In genomic region chr6:30717129-30717844, GRCh38 we compare ENCODE assay signal across 8 cellular contexts. TPM values are rescaled to one million over a fixed set of nuclear protein-coding genes. Genes with fewer than 3 reads are reported as not detected.
DNase-seq lines count a peak whose midpoint lies in the region; ATAC-seq and TF ChIP-seq lines count a peak whose summit lies in the region.

Gene MDC1 (minus strand): TSS chr6:30717281. CDS start chr6:30715175, 2,106 bp downstream.

- H3K27me3 ChIP-seq in PC-3 (ENCODE audit: low read length), result no peaks in the 10 kb centered on the region

- peak within 1 kb of the TSS; percentile 89 for H3K27ac ChIP-seq in PC-3 (ENCODE audit: low read length)

- H3K9me3 ChIP-seq in PC-3 (ENCODE audit: low read length) (no peaks in the 10 kb centered on the region), mucosa of descending colon (no peaks in the 10 kb centered on the region)

- peaks cover 6% of the 10 kb centered on the region for H4K20me1 ChIP-seq in PC-3 (ENCODE audit: low read length)

- POLR2A ChIA-PET in PC-3 (lab: Charles Lee; ENCODE audit: unreplicated experiment), result interaction anchor here (0.5 to 1.0 kb wide), 8 partner anchors 9 to 504 kb away, joined by 3 to 7 read pairs (median 4); partner anchors contain the start of genes MRPS18B, NRM and TRIM26

- no peaks in the 10 kb centered on the region for H3K9me2 ChIP-seq in PC-3 (replicated peaks; ENCODE audit: low read length)

- intact Hi-C loops in PC-3 (cut with micrococcal nuclease), result loop anchor here (1.0 kb wide), 1 partner anchor 30 kb away; no protein-coding TSS in a partner anchor
- intact Hi-C loops in mucosa of descending colon (cut with DNase I, micrococcal nuclease), result no loop called here

- H3K4me1 ChIP-seq in PC-3 (ENCODE audit: insufficient read depth, low read length) (peaks cover 30% of the 10 kb centered on the region), mucosa of descending colon (ENCODE audit: low read depth) (peaks cover 28% of the 10 kb centered on the region)

- peak within 1 kb of the TSS; percentile 93 for H3K4me2 ChIP-seq in PC-3 (ENCODE audit: low read length)

- ATAC-seq in GM21576 (IDR thresholded peaks at IDR 0.05; ENCODE audit: unreplicated experiment), result peak; percentile 63
- peak; percentile 76 for ATAC-seq in PC-3
- ATAC-seq in mucosa of descending colon, result peak; percentile 81

- DNase-seq in DMS153 treated with DMSO at 0.1 percent for 48 hours (lab: John Stamatoyannopoulos, UW; ENCODE audit: unreplicated experiment) (peak; percentile 99), PC-3 (peak; percentile 99), activated T-cell treated with anti-CD3 and anti-CD28 coated beads for 48 hours (ENCODE audit: low read depth) (peak; percentile 97), epithelial cell of esophagus (ENCODE audit: low read depth) (peak; percentile 100), mucosa of descending colon (peak; percentile 99 to 100 (median 99))
- peak; percentile 98 for DNase-seq in stimulated activated CD8-positive, alpha-beta memory T cell treated with anti-CD3 and anti-CD28 coated beads, Interleukin-4, amount 100 ng/mL, for 24 hours (ENCODE audit: low read depth)

- CTCF ChIA-PET in PC-3 (lab: Charles Lee), result interaction anchor here (0.7 to 1.1 kb wide), 2 partner anchors 26 to 30 kb away, joined by 3 to 4 read pairs; partner anchors contain the start of gene NRM

- peak within 1 kb of the TSS; percentile 92 for H3K9ac ChIP-seq in PC-3 (ENCODE audit: low read length)

- no TSS peak for BruUV-seq in PC-3 (replicated peaks; lab: Mats Ljungman, UMichigan)

- TF ChIP-seq EP300 in Ishikawa (IDR thresholded peaks at IDR 0.05; ENCODE audit: borderline replicate concordance), result peak; percentile 47; the same call in 1 of the 2 replicates

- peaks cover 25% of the 10 kb centered on the region for H3K36me3 ChIP-seq in PC-3 (ENCODE audit: low read depth, low read length)
- no peaks in the 10 kb centered on the region for H3K36me3 ChIP-seq in mucosa of descending colon (ENCODE audit: low read depth)

- H3K79me2 ChIP-seq in PC-3 (ENCODE audit: low read length), result peaks cover 63% of the 10 kb centered on the region

- no peak for TF ChIP-seq CTCF in PC-3 (conservative IDR thresholded peaks at IDR 0.05; ENCODE audit: low read depth, low read length)
- TF ChIP-seq CTCF in epithelial cell of esophagus (IDR thresholded peaks at IDR 0.05; ENCODE audit: insufficient read depth, low read depth, low read length, missing control alignments), result peak; percentile 37
- peak; percentile 52 for TF ChIP-seq CTCF in mucosa of descending colon (IDR thresholded peaks at IDR 0.05)

- TF ChIP-seq RAD21 in Ishikawa (IDR thresholded peaks at IDR 0.05; ENCODE audit: low read depth), result peak; percentile 23; the same call in 1 of the 2 replicates

- peak within 1 kb of the TSS; percentile 90 for H2AFZ ChIP-seq in PC-3 (ENCODE audit: low read length)

- H3K4me3 ChIP-seq in PC-3 (ENCODE audit: low read length) (peak within 1 kb of the TSS; percentile 71), epithelial cell of esophagus (ENCODE audit: low read length) (peak within 1 kb of the TSS; percentile 78), mucosa of descending colon (peak within 1 kb of the TSS; percentile 25)

- H3F3A ChIP-seq in PC-3 (ENCODE audit: low read length, unreplicated experiment), result peaks cover 5% of the 10 kb centered on the region

TF ChIP-seq in Ishikawa, 13 proteins besides CTCF, POLR2A, EP300 and RAD21:
- TF ChIP-seq ZBTB7A (IDR thresholded peaks at IDR 0.05; ENCODE audit: low read depth), result 0 out of 2 replicates have a peak, but pooled peaks have one; percentile 54
- peak; percentile 51 for TF ChIP-seq NFIC (IDR thresholded peaks at IDR 0.05)
- peak; percentile 86 for TF ChIP-seq MAX (IDR thresholded peaks at IDR 0.05)
- TF ChIP-seq CREB1 (IDR thresholded peaks at IDR 0.05; ENCODE audit: low read depth), result peak; percentile 56
- TF ChIP-seq TAF1 (IDR thresholded peaks at IDR 0.05; ENCODE audit: low read depth), result peak; percentile 86
- peak; percentile 49 for TF ChIP-seq EGR1 (IDR thresholded peaks at IDR 0.05)
- peak; percentile 95 for TF ChIP-seq YY1 (IDR thresholded peaks at IDR 0.05; ENCODE audit: low read depth)
- 0 out of 2 replicates have a peak, but pooled peaks have one; percentile 10 for TF ChIP-seq REST (IDR thresholded peaks at IDR 0.05; ENCODE audit: low read depth)
- TF ChIP-seq USF1 (IDR thresholded peaks at IDR 0.05), result peak; percentile 50; the same call in 1 of the 2 replicates
- peak; percentile 92 for TF ChIP-seq FOXM1 (IDR thresholded peaks at IDR 0.05; ENCODE audit: borderline replicate concordance, low read depth)
- TF ChIP-seq TEAD4 (IDR thresholded peaks at IDR 0.05), result peak; percentile 61
- TF ChIP-seq TCF12 (IDR thresholded peaks at IDR 0.05; ENCODE audit: low read depth), result peak; percentile 87
- TF ChIP-seq CEBPB (IDR thresholded peaks at IDR 0.05), result 0 out of 2 replicates have a peak, but pooled peaks have one; percentile 7

RNA-seq across cellular contexts. Expression of gene MDC1, which starts in this region (rescaled TPM):
- total RNA-seq in PC-3 (2014; rRNA removed) (19.6 and 24.9 TPM in 2 replicates), mucosa of descending colon (10 to 100 TPM; 15.2 to 34.3 (median 29.5) TPM)

Comparison
In these comparisons a context has a peak if more than half of its experiments do, and no peak if none do; other contexts are left out.
1. Peak in every context shown above with its lines: DNase-seq, ATAC-seq, H3K4me3 ChIP-seq and H3K27ac ChIP-seq.
2. H3K4me3 ChIP-seq: peak in every context shown above with its lines; median percentile 78 in epithelial cell of esophagus; 71 in PC-3; 25 in mucosa of descending colon.